1 cellular context compared by ENCODE assay signal in the genomic region with DNA sequence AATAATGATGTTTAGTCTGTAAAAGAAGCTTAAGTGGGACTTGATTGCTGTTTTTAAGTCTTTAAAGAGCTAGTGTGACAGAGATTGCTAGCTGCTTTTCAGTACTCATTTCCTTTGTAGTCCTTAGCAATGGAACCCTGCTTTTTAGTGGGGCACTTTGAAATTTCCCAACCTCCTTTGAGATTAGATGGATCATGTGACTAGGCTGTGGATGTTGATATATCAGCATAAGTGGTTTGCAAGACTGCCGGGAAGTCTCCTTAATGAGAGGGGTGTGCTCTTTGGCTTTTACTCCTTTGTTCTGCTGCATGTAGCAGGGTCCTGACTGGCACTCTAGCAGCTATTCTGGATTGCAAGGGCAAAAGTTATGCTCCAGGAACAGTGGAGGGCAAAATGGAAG.
A peak's percentile ranks its signal among the peaks of the same experiment; 100 is the strongest.
TF ChIP-seq lines count a peak whose summit lies in the region.

No MANE protein-coding gene starts in this region.

TF ChIP-seq in K562, 482 proteins besides CTCF, POLR2A, EP300 and RAD21 (continued from another document and continues in another):
- TF ChIP-seq, protein P1, sequence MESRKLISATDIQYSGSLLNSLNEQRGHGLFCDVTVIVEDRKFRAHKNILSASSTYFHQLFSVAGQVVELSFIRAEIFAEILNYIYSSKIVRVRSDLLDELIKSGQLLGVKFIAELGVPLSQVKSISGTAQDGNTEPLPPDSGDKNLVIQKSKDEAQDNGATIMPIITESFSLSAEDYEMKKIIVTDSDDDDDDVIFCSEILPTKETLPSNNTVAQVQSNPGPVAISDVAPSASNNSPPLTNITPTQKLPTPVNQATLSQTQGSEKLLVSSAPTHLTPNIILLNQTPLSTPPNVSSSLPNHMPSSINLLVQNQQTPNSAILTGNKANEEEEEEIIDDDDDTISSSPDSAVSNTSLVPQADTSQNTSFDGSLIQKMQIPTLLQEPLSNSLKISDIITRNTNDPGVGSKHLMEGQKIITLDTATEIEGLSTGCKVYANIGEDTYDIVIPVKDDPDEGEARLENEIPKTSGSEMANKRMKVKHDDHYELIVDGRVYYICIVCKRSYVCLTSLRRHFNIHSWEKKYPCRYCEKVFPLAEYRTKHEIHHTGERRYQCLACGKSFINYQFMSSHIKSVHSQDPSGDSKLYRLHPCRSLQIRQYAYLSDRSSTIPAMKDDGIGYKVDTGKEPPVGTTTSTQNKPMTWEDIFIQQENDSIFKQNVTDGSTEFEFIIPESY (CRISPR knock-in tag; IDR thresholded peaks at IDR 0.05) = no peak
- TF ChIP-seq KDM2B (CRISPR knock-in tag; IDR thresholded peaks at IDR 0.05) = no peak
- TF ChIP-seq, protein P2, sequence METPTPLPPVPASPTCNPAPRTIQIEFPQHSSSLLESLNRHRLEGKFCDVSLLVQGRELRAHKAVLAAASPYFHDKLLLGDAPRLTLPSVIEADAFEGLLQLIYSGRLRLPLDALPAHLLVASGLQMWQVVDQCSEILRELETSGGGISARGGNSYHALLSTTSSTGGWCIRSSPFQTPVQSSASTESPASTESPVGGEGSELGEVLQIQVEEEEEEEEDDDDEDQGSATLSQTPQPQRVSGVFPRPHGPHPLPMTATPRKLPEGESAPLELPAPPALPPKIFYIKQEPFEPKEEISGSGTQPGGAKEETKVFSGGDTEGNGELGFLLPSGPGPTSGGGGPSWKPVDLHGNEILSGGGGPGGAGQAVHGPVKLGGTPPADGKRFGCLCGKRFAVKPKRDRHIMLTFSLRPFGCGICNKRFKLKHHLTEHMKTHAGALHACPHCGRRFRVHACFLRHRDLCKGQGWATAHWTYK (CRISPR knock-in tag; IDR thresholded peaks at IDR 0.05) = no peak
- TF ChIP-seq ARNT (IDR thresholded peaks at IDR 0.05) = no peak
- TF ChIP-seq TBP (optimal IDR thresholded peaks at IDR 0.05; ENCODE audit: low read depth, low read length) = no peak
- TF ChIP-seq, protein P3, sequence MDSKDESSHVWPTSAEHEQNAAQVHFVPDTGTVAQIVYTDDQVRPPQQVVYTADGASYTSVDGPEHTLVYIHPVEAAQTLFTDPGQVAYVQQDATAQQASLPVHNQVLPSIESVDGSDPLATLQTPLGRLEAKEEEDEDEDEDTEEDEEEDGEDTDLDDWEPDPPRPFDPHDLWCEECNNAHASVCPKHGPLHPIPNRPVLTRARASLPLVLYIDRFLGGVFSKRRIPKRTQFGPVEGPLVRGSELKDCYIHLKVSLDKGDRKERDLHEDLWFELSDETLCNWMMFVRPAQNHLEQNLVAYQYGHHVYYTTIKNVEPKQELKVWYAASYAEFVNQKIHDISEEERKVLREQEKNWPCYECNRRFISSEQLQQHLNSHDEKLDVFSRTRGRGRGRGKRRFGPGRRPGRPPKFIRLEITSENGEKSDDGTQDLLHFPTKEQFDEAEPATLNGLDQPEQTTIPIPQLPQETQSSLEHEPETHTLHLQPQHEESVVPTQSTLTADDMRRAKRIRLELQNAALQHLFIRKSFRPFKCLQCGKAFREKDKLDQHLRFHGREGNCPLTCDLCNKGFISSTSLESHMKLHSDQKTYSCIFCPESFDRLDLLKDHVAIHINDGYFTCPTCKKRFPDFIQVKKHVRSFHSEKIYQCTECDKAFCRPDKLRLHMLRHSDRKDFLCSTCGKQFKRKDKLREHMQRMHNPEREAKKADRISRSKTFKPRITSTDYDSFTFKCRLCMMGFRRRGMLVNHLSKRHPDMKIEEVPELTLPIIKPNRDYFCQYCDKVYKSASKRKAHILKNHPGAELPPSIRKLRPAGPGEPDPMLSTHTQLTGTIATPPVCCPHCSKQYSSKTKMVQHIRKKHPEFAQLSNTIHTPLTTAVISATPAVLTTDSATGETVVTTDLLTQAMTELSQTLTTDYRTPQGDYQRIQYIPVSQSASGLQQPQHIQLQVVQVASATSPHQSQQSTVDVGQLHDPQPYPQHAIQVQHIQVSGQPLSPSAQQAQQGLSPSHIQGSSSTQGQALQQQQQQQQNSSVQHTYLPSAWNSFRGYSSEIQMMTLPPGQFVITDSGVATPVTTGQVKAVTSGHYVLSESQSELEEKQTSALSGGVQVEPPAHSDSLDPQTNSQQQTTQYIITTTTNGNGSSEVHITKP (IDR thresholded peaks at IDR 0.05; ENCODE audit: partially characterized antibody) = peak; percentile 70
- TF ChIP-seq KLF1 (tag; IDR thresholded peaks at IDR 0.05) = no peak
- TF ChIP-seq, protein P4, sequence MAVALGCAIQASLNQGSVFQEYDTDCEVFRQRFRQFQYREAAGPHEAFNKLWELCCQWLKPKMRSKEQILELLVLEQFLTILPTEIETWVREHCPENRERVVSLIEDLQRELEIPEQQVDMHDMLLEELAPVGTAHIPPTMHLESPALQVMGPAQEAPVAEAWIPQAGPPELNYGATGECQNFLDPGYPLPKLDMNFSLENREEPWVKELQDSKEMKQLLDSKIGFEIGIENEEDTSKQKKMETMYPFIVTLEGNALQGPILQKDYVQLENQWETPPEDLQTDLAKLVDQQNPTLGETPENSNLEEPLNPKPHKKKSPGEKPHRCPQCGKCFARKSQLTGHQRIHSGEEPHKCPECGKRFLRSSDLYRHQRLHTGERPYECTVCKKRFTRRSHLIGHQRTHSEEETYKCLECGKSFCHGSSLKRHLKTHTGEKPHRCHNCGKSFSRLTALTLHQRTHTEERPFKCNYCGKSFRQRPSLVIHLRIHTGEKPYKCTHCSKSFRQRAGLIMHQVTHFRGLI (CRISPR knock-in tag; IDR thresholded peaks at IDR 0.05) = no peak
- no peak for TF ChIP-seq ZZZ3 (IDR thresholded peaks at IDR 0.05)
- TF ChIP-seq TAF15 (IDR thresholded peaks at IDR 0.05; ENCODE audit: low read depth, low read length) = no peak
- no peak for TF ChIP-seq KLF6 (CRISPR knock-in tag; IDR thresholded peaks at IDR 0.05; ENCODE audit: borderline replicate concordance)
- TF ChIP-seq ZNF12 (CRISPR knock-in tag; IDR thresholded peaks at IDR 0.05) = no peak
- no peak for TF ChIP-seq PHTF2 (CRISPR knock-in tag; IDR thresholded peaks at IDR 0.05)
- TF ChIP-seq, protein P5, sequence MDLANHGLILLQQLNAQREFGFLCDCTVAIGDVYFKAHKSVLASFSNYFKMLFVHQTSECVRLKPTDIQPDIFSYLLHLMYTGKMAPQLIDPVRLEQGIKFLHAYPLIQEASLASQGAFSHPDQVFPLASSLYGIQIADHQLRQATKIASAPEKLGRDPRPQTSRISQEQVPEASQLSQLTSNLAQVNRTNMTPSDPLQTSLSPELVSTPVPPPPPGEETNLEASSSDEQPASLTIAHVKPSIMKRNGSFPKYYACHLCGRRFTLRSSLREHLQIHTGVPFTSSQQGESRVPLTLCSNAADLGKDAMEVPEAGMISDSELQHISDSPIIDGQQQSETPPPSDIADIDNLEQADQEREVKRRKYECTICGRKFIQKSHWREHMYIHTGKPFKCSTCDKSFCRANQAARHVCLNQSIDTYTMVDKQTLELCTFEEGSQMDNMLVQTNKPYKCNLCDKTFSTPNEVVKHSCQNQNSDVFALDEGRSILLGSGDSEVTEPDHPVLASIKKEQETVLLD (IDR thresholded peaks at IDR 0.05) = no peak
- TF ChIP-seq SMAD1 (IDR thresholded peaks at IDR 0.05; ENCODE audit: low read depth, low read length, partially characterized antibody) = no peak
- TF ChIP-seq, protein P6, sequence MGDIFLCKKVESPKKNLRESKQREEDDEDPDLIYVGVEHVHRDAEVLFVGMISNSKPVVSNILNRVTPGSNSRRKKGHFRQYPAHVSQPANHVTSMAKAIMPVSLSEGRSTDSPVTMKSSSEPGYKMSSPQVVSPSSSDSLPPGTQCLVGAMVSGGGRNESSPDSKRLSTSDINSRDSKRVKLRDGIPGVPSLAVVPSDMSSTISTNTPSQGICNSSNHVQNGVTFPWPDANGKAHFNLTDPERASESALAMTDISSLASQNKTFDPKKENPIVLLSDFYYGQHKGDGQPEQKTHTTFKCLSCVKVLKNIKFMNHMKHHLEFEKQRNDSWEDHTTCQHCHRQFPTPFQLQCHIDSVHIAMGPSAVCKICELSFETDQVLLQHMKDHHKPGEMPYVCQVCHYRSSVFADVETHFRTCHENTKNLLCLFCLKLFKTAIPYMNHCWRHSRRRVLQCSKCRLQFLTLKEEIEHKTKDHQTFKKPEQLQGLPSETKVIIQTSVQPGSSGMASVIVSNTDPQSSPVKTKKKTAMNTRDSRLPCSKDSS (IDR thresholded peaks at IDR 0.05; ENCODE audit: low read depth, partially characterized antibody) = no peak
- no peak for TF ChIP-seq SPI1 (IDR thresholded peaks at IDR 0.05; ENCODE audit: borderline replicate concordance, low read depth, low read length)
- 0 out of 2 replicates have a peak, but pooled peaks have one; percentile 24 for TF ChIP-seq LEF1 (IDR thresholded peaks at IDR 0.05)
- no peak for TF ChIP-seq ZNF444 (CRISPR knock-in tag; IDR thresholded peaks at IDR 0.05)
- TF ChIP-seq, protein P7, sequence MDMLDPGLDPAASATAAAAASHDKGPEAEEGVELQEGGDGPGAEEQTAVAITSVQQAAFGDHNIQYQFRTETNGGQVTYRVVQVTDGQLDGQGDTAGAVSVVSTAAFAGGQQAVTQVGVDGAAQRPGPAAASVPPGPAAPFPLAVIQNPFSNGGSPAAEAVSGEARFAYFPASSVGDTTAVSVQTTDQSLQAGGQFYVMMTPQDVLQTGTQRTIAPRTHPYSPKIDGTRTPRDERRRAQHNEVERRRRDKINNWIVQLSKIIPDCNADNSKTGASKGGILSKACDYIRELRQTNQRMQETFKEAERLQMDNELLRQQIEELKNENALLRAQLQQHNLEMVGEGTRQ (CRISPR knock-in tag; IDR thresholded peaks at IDR 0.05) = peak; percentile 80
- no peak for TF ChIP-seq SIRT6 (IDR thresholded peaks at IDR 0.05; ENCODE audit: low read depth, low read length)
- no peak for TF ChIP-seq POLR2B (IDR thresholded peaks at IDR 0.05; ENCODE audit: low read depth, partially characterized antibody)
- TF ChIP-seq ZNF586 (CRISPR knock-in tag; conservative IDR thresholded peaks at IDR 0.05) = no peak
- TF ChIP-seq CC2D1A (IDR thresholded peaks at IDR 0.05) = no peak
- no peak for TF ChIP-seq ZNF780A (CRISPR knock-in tag; IDR thresholded peaks at IDR 0.05)
- TF ChIP-seq, protein P8, sequence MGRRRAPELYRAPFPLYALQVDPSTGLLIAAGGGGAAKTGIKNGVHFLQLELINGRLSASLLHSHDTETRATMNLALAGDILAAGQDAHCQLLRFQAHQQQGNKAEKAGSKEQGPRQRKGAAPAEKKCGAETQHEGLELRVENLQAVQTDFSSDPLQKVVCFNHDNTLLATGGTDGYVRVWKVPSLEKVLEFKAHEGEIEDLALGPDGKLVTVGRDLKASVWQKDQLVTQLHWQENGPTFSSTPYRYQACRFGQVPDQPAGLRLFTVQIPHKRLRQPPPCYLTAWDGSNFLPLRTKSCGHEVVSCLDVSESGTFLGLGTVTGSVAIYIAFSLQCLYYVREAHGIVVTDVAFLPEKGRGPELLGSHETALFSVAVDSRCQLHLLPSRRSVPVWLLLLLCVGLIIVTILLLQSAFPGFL (CRISPR knock-in tag; IDR thresholded peaks at IDR 0.05) = no peak
- TF ChIP-seq, protein P9, sequence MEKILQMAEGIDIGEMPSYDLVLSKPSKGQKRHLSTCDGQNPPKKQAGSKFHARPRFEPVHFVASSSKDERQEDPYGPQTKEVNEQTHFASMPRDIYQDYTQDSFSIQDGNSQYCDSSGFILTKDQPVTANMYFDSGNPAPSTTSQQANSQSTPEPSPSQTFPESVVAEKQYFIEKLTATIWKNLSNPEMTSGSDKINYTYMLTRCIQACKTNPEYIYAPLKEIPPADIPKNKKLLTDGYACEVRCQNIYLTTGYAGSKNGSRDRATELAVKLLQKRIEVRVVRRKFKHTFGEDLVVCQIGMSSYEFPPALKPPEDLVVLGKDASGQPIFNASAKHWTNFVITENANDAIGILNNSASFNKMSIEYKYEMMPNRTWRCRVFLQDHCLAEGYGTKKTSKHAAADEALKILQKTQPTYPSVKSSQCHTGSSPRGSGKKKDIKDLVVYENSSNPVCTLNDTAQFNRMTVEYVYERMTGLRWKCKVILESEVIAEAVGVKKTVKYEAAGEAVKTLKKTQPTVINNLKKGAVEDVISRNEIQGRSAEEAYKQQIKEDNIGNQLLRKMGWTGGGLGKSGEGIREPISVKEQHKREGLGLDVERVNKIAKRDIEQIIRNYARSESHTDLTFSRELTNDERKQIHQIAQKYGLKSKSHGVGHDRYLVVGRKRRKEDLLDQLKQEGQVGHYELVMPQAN (IDR thresholded peaks at IDR 0.05; ENCODE audit: borderline replicate concordance) = no peak
- TF ChIP-seq ZC3H11A (IDR thresholded peaks at IDR 0.05; ENCODE audit: low read depth, low read length) = no peak
- peak; percentile 79 for TF ChIP-seq CEBPB (tag; IDR thresholded peaks at IDR 0.05)
- no peak for TF ChIP-seq GABPB2 (CRISPR knock-in tag; conservative IDR thresholded peaks at IDR 0.05)
- no peak for TF ChIP-seq HNRNPK (IDR thresholded peaks at IDR 0.05; ENCODE audit: low read depth, low read length, poor library complexity, severe bottlenecking)
- TF ChIP-seq MYNN (IDR thresholded peaks at IDR 0.05) = no peak
- no peak for TF ChIP-seq MYNN (CRISPR knock-in tag; IDR thresholded peaks at IDR 0.05)
- no peak for TF ChIP-seq SAP30 (IDR thresholded peaks at IDR 0.05; ENCODE audit: borderline replicate concordance, insufficient read depth, low read depth, low read length, poor library complexity, severe bottlenecking)
- TF ChIP-seq ZNF133 (CRISPR knock-in tag; IDR thresholded peaks at IDR 0.05) = no peak
- TF ChIP-seq NFE2 (IDR thresholded peaks at IDR 0.05; ENCODE audit: low read depth) = no peak; the same call in 1 of the 2 replicates
- no peak for TF ChIP-seq ZNF561 (CRISPR knock-in tag; conservative IDR thresholded peaks at IDR 0.05)
- no peak for TF ChIP-seq SMAD3 (CRISPR knock-in tag; conservative IDR thresholded peaks at IDR 0.05)
- no peak for TF ChIP-seq ZSCAN32 (CRISPR knock-in tag; IDR thresholded peaks at IDR 0.05)
- TF ChIP-seq EP400 (IDR thresholded peaks at IDR 0.05) = no peak
- TF ChIP-seq ZKSCAN3 (CRISPR knock-in tag; IDR thresholded peaks at IDR 0.05) = no peak
- TF ChIP-seq, protein P10, sequence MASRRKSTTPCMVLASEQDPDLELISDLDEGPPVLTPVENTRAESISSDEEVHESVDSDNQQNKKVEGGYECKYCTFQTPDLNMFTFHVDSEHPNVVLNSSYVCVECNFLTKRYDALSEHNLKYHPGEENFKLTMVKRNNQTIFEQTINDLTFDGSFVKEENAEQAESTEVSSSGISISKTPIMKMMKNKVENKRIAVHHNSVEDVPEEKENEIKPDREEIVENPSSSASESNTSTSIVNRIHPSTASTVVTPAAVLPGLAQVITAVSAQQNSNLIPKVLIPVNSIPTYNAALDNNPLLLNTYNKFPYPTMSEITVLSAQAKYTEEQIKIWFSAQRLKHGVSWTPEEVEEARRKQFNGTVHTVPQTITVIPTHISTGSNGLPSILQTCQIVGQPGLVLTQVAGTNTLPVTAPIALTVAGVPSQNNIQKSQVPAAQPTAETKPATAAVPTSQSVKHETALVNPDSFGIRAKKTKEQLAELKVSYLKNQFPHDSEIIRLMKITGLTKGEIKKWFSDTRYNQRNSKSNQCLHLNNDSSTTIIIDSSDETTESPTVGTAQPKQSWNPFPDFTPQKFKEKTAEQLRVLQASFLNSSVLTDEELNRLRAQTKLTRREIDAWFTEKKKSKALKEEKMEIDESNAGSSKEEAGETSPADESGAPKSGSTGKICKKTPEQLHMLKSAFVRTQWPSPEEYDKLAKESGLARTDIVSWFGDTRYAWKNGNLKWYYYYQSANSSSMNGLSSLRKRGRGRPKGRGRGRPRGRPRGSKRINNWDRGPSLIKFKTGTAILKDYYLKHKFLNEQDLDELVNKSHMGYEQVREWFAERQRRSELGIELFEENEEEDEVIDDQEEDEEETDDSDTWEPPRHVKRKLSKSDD (conservative IDR thresholded peaks at IDR 0.05; ENCODE audit: low read length) = no peak
- peak; percentile 24; the same call in 1 of the 2 replicates for TF ChIP-seq BACH1 (tag; IDR thresholded peaks at IDR 0.05)
- no peak for TF ChIP-seq ZNF253 (CRISPR knock-in tag; conservative IDR thresholded peaks at IDR 0.05)
- peak; percentile 25; the same call in 1 of the 2 replicates for TF ChIP-seq ETV1 (tag; conservative IDR thresholded peaks at IDR 0.05; ENCODE audit: low read depth)
- TF ChIP-seq MTA3 (IDR thresholded peaks at IDR 0.05; ENCODE audit: borderline replicate concordance) = no peak
- peak; percentile 81 for TF ChIP-seq RAD51 (IDR thresholded peaks at IDR 0.05; ENCODE audit: borderline replicate concordance, low read depth)
- no peak for TF ChIP-seq RB1 (IDR thresholded peaks at IDR 0.05; ENCODE audit: low read depth)
- no peak for TF ChIP-seq YBX1 (IDR thresholded peaks at IDR 0.05)
